ENCODE assay signal across 10 cellular contexts in the genomic region with DNA sequence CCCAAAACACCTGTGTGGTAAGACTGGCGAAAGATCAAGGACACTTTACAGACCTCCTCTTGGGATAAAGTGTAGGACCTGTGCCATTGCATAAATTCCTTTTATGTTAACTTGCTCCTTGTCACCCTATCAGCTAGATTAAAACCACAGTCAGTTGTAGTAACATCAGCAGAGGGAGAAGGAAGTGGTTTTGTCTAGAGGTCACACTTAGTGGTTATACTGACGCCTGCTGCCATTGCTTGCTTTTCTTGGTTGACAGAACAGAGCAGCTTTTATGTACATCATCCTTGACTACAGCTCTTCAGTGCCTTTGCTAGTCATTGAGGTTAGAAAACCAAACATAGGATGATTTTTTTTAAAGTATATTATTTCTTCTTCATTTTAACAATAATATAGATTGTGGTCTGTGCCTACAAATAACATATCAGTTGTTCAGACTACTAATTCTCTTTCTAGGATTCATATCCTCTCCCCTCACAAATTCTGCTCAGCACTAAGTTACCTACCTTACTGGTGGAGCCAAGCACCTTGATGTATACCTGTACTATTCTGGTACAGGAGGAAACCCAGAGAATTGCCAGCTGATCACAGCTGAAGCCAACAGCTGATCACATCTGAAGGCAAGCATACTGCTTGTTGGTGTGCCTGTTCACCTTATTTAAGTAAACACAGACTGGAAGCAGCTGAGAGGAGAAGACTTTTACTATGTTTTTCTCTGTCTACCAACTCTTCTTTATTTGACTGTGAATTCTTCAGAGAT.
A peak's percentile ranks its signal among the peaks of the same experiment; 100 is the strongest.
DNase-seq lines count a peak whose midpoint lies in the region; ATAC-seq and TF ChIP-seq lines count a peak whose summit lies in the region.
"Had no signal": no experiment of that assay in that cellular context is flagged by ENCODE, and none has a peak within 500 bp of the region (broad histone marks: within the 10 kb centered on the region; RNA-seq: fewer than 3 reads in every experiment).

No MANE protein-coding gene starts in this region.

- 25 to 33% methylated on average over 2 of the region's 2 CpGs for WGBS in esophagus, 2 donors
- 32 to 44% methylated on average over 2 of the region's 2 CpGs for WGBS in thyroid gland, 2 donors

- H3K9me3 ChIP-seq in esophagus (ENCODE audit: control insufficient read depth in 2 of 2, insufficient read depth in 1 of 2, low read depth in 1 of 2, low read length in 1 of 2): no peaks in the 10 kb centered on the region
- no peaks in the 10 kb centered on the region for H3K9me3 ChIP-seq in thyroid gland
- H3K9me3 ChIP-seq: heart right ventricle had no signal

- no peak for TF ChIP-seq POLR2A in thyroid gland (IDR thresholded peaks at IDR 0.05)

- H3K27ac ChIP-seq in esophagus (ENCODE audit: low read depth in 2 of 2, low read length in 1 of 2) (peak overlapping the region; percentile 70 to 81), thyroid gland (peak overlapping the region; percentile 36 to 83 (median 78)), coronary artery (no peak overlapping the region)

- H3K36me3 ChIP-seq in esophagus (ENCODE audit: control insufficient read depth in 2 of 2, insufficient read depth in 2 of 2, low read length in 1 of 2) (peaks cover 0 to 2% of the 10 kb centered on the region in 2 donors), thyroid gland (no peaks in the 10 kb centered on the region)
- H3K36me3 ChIP-seq: heart right ventricle had no signal

- H3K4me1 ChIP-seq in esophagus (ENCODE audit: control insufficient read depth in 2 of 2, insufficient read depth in 2 of 2, low read length in 1 of 2) (peaks cover 8 to 10% of the 10 kb centered on the region in 2 donors), thyroid gland (peaks cover 29 to 33% of the 10 kb centered on the region in 2 donors)

- intact Hi-C loops in thyroid gland (cut with DNase I): no loop called here

- peak; percentile 57 for ATAC-seq in GM21786 (IDR thresholded peaks at IDR 0.05; ENCODE audit: unreplicated experiment)
- ATAC-seq: Panc1 had no signal

- DNase-seq in GM12865 (ENCODE audit: low read depth): peak; percentile 50
- DNase-seq in NCI-H2029 (lab: John Stamatoyannopoulos, UW): peak; percentile 45
- DNase-seq in thyroid gland: no peak
- DNase-seq in GOT3 (lab: John Stamatoyannopoulos, UW): no peak
- DNase-seq in coronary artery (ENCODE audit: low spot score): no peak
- no peak for DNase-seq in superior temporal gyrus (ENCODE audit: extremely low spot score)
- DNase-seq: heart right ventricle had no signal

- H3K4me3 ChIP-seq in GM12865 (ENCODE audit: low read depth, low read length) (no peak overlapping the region), esophagus (ENCODE audit: low read depth in 1 of 2, low read length in 2 of 2) (no peak overlapping the region), thyroid gland (replicated peaks in 1 of 3) (no peak overlapping the region), coronary artery (no peak overlapping the region)
- H3K4me3 ChIP-seq: heart right ventricle had no signal

- TF ChIP-seq CTCF in GM12865 (IDR thresholded peaks at IDR 0.05; ENCODE audit: insufficient read depth, low read depth, low read length, missing control alignments) (no peak), thyroid gland (IDR thresholded peaks at IDR 0.05) (no peak), coronary artery (IDR thresholded peaks at IDR 0.05) (no peak)

- H3K27me3 ChIP-seq in esophagus (ENCODE audit: control insufficient read depth in 1 of 2, insufficient read depth in 2 of 2, low read length in 2 of 2) (no peaks in the 10 kb centered on the region), thyroid gland (no peaks in the 10 kb centered on the region)
- H3K27me3 ChIP-seq: heart right ventricle had no signal

Comparison
In these comparisons a context has a peak if more than half of its experiments do, and no peak if none do; other contexts are left out.
1. DNase-seq: peak in GM12865 (single experiment) and NCI-H2029 (single experiment); none in thyroid gland (0 of 2), GOT3 (single experiment), coronary artery (single experiment) and superior temporal gyrus (single experiment).
2. H3K27ac ChIP-seq: peak in esophagus (2 of 2) and thyroid gland (3 of 3); none in coronary artery (0 of 2).